In the genomic region with DNA sequence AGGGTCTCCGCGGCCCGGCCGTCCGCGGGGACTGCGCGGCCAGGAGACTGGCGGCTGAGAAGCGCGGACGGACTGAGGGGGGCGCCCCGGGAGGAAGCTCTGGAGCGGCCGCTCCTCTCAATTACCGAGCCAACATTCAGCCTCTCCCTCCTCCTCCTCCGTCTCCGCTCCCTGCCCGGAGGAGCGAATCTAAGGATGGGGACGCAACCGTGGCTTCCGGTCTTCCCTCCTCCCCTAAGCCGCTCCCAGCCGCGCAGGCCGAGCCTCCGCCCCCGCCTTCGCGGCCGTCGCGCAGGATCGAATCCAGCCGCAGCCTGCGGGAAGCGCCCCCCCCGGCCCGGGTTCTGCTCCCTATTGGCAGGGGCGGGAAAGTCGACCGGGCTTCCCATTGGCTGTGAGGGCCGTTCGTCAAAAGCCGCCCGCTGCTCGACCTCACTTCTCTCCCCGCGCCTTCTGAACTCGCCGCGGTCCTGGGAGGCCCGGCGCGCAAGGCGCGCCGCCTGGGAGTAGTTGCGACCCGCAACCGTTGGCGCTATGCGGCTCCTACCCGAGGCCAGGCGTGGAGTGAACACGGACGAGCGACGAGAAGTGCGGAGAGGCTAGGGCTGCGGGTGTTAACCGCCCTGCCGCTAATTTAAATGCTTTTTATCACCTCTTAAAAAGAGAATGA, we compare ENCODE assay signal across 1 cellular context.
TF ChIP-seq lines count a peak whose summit lies in the region.

A gene (minus strand): TSS at position 197 of the 670 bp plus-strand sequence. CDS start 302 bp downstream, outside the sequence.

TF ChIP-seq in H1, 55 proteins besides CTCF, POLR2A, EP300 and RAD21:
- TF ChIP-seq, protein P1, sequence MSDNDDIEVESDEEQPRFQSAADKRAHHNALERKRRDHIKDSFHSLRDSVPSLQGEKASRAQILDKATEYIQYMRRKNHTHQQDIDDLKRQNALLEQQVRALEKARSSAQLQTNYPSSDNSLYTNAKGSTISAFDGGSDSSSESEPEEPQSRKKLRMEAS (IDR thresholded peaks at IDR 0.05), result no peak
- no peak for TF ChIP-seq SIX5 (IDR thresholded peaks at IDR 0.05; ENCODE audit: low read depth, low read length)
- no peak for TF ChIP-seq FOSL1 (IDR thresholded peaks at IDR 0.05; ENCODE audit: insufficient read depth, low read depth, low read length)
- no peak for TF ChIP-seq RFX5 (IDR thresholded peaks at IDR 0.05; ENCODE audit: borderline replicate concordance, low read depth, low read length)
- no peak for TF ChIP-seq POU5F1 (IDR thresholded peaks at IDR 0.05; ENCODE audit: low read depth, low read length)
- TF ChIP-seq TEAD4 (IDR thresholded peaks at IDR 0.05; ENCODE audit: low read depth, low read length), result no peak
- TF ChIP-seq RBBP5 (IDR thresholded peaks at IDR 0.05; ENCODE audit: borderline replicate concordance, low read depth, low read length), result peak; percentile 90; the same call in 1 of the 2 replicates
- no peak for TF ChIP-seq JUND (IDR thresholded peaks at IDR 0.05; ENCODE audit: low read length)
- TF ChIP-seq SUZ12 (IDR thresholded peaks at IDR 0.05; ENCODE audit: low read length), result no peak
- no peak for TF ChIP-seq RNF2 (IDR thresholded peaks at IDR 0.05; ENCODE audit: borderline replicate concordance, low read depth, low read length, missing control alignments, poor library complexity, severe bottlenecking)
- TF ChIP-seq BRCA1 (IDR thresholded peaks at IDR 0.05; ENCODE audit: low read depth, low read length), result no peak
- TF ChIP-seq TBP (IDR thresholded peaks at IDR 0.05; ENCODE audit: low read depth, low read length), result peak; percentile 90
- TF ChIP-seq TCF12 (IDR thresholded peaks at IDR 0.05; ENCODE audit: low read depth, low read length), result no peak
- peak; percentile 75 for TF ChIP-seq SP1 (IDR thresholded peaks at IDR 0.05; ENCODE audit: low read depth, low read length)
- peak; percentile 69 for TF ChIP-seq SP2 (IDR thresholded peaks at IDR 0.05; ENCODE audit: low read length)
- no peak for TF ChIP-seq BACH1 (IDR thresholded peaks at IDR 0.05; ENCODE audit: low read length)
- no peak for TF ChIP-seq SIRT6 (IDR thresholded peaks at IDR 0.05; ENCODE audit: low read length)
- TF ChIP-seq NANOG (IDR thresholded peaks at IDR 0.05; ENCODE audit: insufficient read depth, low read depth, low read length, poor library complexity, severe bottlenecking), result no peak
- TF ChIP-seq CBX5 (IDR thresholded peaks at IDR 0.05; ENCODE audit: low read depth, low read length), result no peak
- no peak for TF ChIP-seq EZH2 (IDR thresholded peaks at IDR 0.05; ENCODE audit: low read depth, low read length, severe bottlenecking)
- no peak for TF ChIP-seq HDAC6 (IDR thresholded peaks at IDR 0.05; ENCODE audit: low read depth, low read length)
- TF ChIP-seq, protein P2, sequence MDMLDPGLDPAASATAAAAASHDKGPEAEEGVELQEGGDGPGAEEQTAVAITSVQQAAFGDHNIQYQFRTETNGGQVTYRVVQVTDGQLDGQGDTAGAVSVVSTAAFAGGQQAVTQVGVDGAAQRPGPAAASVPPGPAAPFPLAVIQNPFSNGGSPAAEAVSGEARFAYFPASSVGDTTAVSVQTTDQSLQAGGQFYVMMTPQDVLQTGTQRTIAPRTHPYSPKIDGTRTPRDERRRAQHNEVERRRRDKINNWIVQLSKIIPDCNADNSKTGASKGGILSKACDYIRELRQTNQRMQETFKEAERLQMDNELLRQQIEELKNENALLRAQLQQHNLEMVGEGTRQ (IDR thresholded peaks at IDR 0.05; ENCODE audit: low read length), result no peak
- peak; percentile 25 for TF ChIP-seq TAF7 (optimal IDR thresholded peaks at IDR 0.05; ENCODE audit: borderline replicate concordance, low read depth, low read length)
- TF ChIP-seq PHF8 (conservative IDR thresholded peaks at IDR 0.05; ENCODE audit: low read depth, low read length), result peak; percentile 72; the same call in 1 of the 2 replicates
- TF ChIP-seq, protein P3, sequence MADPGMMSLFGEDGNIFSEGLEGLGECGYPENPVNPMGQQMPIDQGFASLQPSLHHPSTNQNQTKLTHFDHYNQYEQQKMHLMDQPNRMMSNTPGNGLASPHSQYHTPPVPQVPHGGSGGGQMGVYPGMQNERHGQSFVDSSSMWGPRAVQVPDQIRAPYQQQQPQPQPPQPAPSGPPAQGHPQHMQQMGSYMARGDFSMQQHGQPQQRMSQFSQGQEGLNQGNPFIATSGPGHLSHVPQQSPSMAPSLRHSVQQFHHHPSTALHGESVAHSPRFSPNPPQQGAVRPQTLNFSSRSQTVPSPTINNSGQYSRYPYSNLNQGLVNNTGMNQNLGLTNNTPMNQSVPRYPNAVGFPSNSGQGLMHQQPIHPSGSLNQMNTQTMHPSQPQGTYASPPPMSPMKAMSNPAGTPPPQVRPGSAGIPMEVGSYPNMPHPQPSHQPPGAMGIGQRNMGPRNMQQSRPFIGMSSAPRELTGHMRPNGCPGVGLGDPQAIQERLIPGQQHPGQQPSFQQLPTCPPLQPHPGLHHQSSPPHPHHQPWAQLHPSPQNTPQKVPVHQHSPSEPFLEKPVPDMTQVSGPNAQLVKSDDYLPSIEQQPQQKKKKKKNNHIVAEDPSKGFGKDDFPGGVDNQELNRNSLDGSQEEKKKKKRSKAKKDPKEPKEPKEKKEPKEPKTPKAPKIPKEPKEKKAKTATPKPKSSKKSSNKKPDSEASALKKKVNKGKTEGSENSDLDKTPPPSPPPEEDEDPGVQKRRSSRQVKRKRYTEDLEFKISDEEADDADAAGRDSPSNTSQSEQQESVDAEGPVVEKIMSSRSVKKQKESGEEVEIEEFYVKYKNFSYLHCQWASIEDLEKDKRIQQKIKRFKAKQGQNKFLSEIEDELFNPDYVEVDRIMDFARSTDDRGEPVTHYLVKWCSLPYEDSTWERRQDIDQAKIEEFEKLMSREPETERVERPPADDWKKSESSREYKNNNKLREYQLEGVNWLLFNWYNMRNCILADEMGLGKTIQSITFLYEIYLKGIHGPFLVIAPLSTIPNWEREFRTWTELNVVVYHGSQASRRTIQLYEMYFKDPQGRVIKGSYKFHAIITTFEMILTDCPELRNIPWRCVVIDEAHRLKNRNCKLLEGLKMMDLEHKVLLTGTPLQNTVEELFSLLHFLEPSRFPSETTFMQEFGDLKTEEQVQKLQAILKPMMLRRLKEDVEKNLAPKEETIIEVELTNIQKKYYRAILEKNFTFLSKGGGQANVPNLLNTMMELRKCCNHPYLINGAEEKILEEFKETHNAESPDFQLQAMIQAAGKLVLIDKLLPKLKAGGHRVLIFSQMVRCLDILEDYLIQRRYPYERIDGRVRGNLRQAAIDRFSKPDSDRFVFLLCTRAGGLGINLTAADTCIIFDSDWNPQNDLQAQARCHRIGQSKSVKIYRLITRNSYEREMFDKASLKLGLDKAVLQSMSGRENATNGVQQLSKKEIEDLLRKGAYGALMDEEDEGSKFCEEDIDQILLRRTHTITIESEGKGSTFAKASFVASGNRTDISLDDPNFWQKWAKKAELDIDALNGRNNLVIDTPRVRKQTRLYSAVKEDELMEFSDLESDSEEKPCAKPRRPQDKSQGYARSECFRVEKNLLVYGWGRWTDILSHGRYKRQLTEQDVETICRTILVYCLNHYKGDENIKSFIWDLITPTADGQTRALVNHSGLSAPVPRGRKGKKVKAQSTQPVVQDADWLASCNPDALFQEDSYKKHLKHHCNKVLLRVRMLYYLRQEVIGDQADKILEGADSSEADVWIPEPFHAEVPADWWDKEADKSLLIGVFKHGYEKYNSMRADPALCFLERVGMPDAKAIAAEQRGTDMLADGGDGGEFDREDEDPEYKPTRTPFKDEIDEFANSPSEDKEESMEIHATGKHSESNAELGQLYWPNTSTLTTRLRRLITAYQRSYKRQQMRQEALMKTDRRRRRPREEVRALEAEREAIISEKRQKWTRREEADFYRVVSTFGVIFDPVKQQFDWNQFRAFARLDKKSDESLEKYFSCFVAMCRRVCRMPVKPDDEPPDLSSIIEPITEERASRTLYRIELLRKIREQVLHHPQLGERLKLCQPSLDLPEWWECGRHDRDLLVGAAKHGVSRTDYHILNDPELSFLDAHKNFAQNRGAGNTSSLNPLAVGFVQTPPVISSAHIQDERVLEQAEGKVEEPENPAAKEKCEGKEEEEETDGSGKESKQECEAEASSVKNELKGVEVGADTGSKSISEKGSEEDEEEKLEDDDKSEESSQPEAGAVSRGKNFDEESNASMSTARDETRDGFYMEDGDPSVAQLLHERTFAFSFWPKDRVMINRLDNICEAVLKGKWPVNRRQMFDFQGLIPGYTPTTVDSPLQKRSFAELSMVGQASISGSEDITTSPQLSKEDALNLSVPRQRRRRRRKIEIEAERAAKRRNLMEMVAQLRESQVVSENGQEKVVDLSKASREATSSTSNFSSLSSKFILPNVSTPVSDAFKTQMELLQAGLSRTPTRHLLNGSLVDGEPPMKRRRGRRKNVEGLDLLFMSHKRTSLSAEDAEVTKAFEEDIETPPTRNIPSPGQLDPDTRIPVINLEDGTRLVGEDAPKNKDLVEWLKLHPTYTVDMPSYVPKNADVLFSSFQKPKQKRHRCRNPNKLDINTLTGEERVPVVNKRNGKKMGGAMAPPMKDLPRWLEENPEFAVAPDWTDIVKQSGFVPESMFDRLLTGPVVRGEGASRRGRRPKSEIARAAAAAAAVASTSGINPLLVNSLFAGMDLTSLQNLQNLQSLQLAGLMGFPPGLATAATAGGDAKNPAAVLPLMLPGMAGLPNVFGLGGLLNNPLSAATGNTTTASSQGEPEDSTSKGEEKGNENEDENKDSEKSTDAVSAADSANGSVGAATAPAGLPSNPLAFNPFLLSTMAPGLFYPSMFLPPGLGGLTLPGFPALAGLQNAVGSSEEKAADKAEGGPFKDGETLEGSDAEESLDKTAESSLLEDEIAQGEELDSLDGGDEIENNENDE (IDR thresholded peaks at IDR 0.05; ENCODE audit: insufficient replicate concordance, low read length), result no peak
- TF ChIP-seq CHD2 (IDR thresholded peaks at IDR 0.05; ENCODE audit: low read length), result peak; percentile 81
- TF ChIP-seq SIN3A (conservative IDR thresholded peaks at IDR 0.05 in 1 of 2, IDR thresholded peaks at IDR 0.05 in 1 of 2; ENCODE audit: low read depth in 1 of 2, low read length in 2 of 2), result peak in 1 of 2 experiments; percentile 13; a peak in 2 of 4 replicates
- TF ChIP-seq, protein P4, sequence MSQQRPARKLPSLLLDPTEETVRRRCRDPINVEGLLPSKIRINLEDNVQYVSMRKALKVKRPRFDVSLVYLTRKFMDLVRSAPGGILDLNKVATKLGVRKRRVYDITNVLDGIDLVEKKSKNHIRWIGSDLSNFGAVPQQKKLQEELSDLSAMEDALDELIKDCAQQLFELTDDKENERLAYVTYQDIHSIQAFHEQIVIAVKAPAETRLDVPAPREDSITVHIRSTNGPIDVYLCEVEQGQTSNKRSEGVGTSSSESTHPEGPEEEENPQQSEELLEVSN (IDR thresholded peaks at IDR 0.05), result 0 out of 2 replicates have a peak, but pooled peaks have one; percentile 9
- no peak for TF ChIP-seq SAP30 (IDR thresholded peaks at IDR 0.05; ENCODE audit: insufficient read depth, insufficient replicate concordance, low read length)
- TF ChIP-seq CHD1 (IDR thresholded peaks at IDR 0.05; ENCODE audit: low read depth, low read length), result no peak
- TF ChIP-seq MAFK (IDR thresholded peaks at IDR 0.05; ENCODE audit: low read depth, low read length), result no peak
- no peak for TF ChIP-seq RXRA (IDR thresholded peaks at IDR 0.05; ENCODE audit: insufficient read depth, low read depth, low read length)
- peak; percentile 98 for TF ChIP-seq EGR1 (IDR thresholded peaks at IDR 0.05; ENCODE audit: borderline replicate concordance, low read depth, low read length)
- no peak for TF ChIP-seq KDM1A (IDR thresholded peaks at IDR 0.05; ENCODE audit: borderline replicate concordance, low read length)
- no peak for TF ChIP-seq SRF (IDR thresholded peaks at IDR 0.05; ENCODE audit: low read depth, low read length)
- TF ChIP-seq, protein P5, sequence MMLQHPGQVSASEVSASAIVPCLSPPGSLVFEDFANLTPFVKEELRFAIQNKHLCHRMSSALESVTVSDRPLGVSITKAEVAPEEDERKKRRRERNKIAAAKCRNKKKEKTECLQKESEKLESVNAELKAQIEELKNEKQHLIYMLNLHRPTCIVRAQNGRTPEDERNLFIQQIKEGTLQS (IDR thresholded peaks at IDR 0.05; ENCODE audit: insufficient read depth, low read depth, low read length), result no peak
- TF ChIP-seq POLR2AphosphoS5 (IDR thresholded peaks at IDR 0.05; ENCODE audit: low read depth, low read length), result peak; percentile 96
- peak; percentile 47 for TF ChIP-seq CREB1 (IDR thresholded peaks at IDR 0.05)
- TF ChIP-seq YY1 (IDR thresholded peaks at IDR 0.05; ENCODE audit: low read depth, low read length), result 0 out of 2 replicates have a peak, but pooled peaks have one; percentile 4
- peak; percentile 64; the same call in 1 of the 2 replicates for TF ChIP-seq GTF2F1 (IDR thresholded peaks at IDR 0.05; ENCODE audit: borderline replicate concordance, low read depth, low read length)
- no peak for TF ChIP-seq BCL11A (IDR thresholded peaks at IDR 0.05; ENCODE audit: low read depth in 2 of 2, low read length in 2 of 2)
- no peak for TF ChIP-seq ASH2L (IDR thresholded peaks at IDR 0.05; ENCODE audit: low read length)
- no peak for TF ChIP-seq KDM5A (IDR thresholded peaks at IDR 0.05; ENCODE audit: low read length)
- peak; percentile 93 for TF ChIP-seq TAF1 (IDR thresholded peaks at IDR 0.05; ENCODE audit: low read depth, low read length)
- no peak for TF ChIP-seq GABPA (IDR thresholded peaks at IDR 0.05; ENCODE audit: borderline replicate concordance, insufficient read depth, low read length)
- TF ChIP-seq JUN (IDR thresholded peaks at IDR 0.05; ENCODE audit: low read depth, low read length), result no peak
- no peak for TF ChIP-seq HDAC2 (IDR thresholded peaks at IDR 0.05; ENCODE audit: borderline replicate concordance in 1 of 2, low read depth in 2 of 2, low read length in 2 of 2)
- no peak for TF ChIP-seq CBX8 (IDR thresholded peaks at IDR 0.05; ENCODE audit: borderline replicate concordance, low read depth, low read length)
- TF ChIP-seq, protein P6, sequence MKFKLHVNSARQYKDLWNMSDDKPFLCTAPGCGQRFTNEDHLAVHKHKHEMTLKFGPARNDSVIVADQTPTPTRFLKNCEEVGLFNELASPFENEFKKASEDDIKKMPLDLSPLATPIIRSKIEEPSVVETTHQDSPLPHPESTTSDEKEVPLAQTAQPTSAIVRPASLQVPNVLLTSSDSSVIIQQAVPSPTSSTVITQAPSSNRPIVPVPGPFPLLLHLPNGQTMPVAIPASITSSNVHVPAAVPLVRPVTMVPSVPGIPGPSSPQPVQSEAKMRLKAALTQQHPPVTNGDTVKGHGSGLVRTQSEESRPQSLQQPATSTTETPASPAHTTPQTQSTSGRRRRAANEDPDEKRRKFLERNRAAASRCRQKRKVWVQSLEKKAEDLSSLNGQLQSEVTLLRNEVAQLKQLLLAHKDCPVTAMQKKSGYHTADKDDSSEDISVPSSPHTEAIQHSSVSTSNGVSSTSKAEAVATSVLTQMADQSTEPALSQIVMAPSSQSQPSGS (IDR thresholded peaks at IDR 0.05; ENCODE audit: low read length), result 0 out of 2 replicates have a peak, but pooled peaks have one; percentile 5
- TF ChIP-seq CTBP2 (IDR thresholded peaks at IDR 0.05; ENCODE audit: borderline replicate concordance, insufficient read depth, insufficient read length, low read length), result peak; percentile 35
- peak; percentile 39 for TF ChIP-seq KDM4A (IDR thresholded peaks at IDR 0.05; ENCODE audit: low read depth, low read length, severe bottlenecking)
- no peak for TF ChIP-seq NRF1 (IDR thresholded peaks at IDR 0.05; ENCODE audit: low read depth, low read length)
- TF ChIP-seq ZNF274 (IDR thresholded peaks at IDR 0.05; ENCODE audit: borderline replicate concordance, extremely low read depth, low read length), result no peak
- no peak for TF ChIP-seq CEBPB (IDR thresholded peaks at IDR 0.05; ENCODE audit: low read depth, low read length)
- TF ChIP-seq SP4 (IDR thresholded peaks at IDR 0.05; ENCODE audit: low read length), result no peak
